24 cellular contexts compared by ENCODE assay signal in the genomic region with DNA sequence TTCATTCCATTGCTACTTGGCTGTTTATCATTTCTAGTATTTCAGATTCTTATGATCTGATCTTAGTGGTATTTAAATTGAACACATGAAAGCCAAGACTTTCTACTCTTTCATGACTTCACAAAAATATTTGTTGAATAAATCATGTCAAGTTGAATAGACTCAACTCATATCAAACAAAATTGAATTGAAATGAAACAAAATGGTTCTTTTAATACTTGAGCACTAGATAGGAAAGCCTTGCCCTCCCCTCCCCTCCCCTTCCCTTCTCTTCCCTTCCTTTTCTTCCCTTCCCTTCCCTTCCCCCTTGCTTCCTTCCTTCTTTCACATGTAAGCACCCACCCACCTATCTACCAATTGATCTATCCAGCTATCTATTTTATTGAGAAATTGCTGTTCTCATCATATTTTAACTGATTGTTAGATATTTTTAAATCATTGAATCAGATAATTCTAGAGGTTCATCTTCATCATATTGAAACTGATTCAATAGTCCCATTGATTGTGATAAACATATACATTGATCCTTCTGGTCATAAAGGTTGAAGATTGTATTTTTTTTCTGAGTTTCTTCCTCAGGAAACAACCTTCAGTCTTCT.
"Had no signal": no experiment of that assay in that cellular context is flagged by ENCODE, and none has a peak within 500 bp of the region (broad histone marks: within the 10 kb centered on the region; RNA-seq: fewer than 3 reads in every experiment).

No MANE protein-coding gene starts in this region.

- DNase-seq: hippocampal formation; hypothalamus; immature natural killer cell; islet precursor cell; kidney; kidney glomerular epithelial cell; left cardiac atrium; left colon; left lung; left ventricle myocardium inferior; left ventricle myocardium superior; lower lobe of right lung; mammary epithelial cell; mesenchymal stem cell; mesendoderm; midbrain; mucosa of descending colon; naive B cell; naive thymus-derived CD4-positive, alpha-beta T cell had no signal

- H3K79me2 ChIP-seq: hepatocyte had no signal

- H3K4me3 ChIP-seq: hepatocyte, left lung, left ventricle myocardium inferior, lower lobe of right lung, lung, mucosa of descending colon had no signal

- H2AFZ ChIP-seq: hepatocyte had no signal

- FAIRE-seq: islet of Langerhans, keratinocyte had no signal

- H3K4me2 ChIP-seq: hepatocyte had no signal

- H3K36me3 ChIP-seq: left lung, left ventricle myocardium inferior, lower lobe of right lung had no signal

- H3K27me3 ChIP-seq: hepatocyte, left lung had no signal

- H3K4me1 ChIP-seq: left lung, left ventricle myocardium inferior, lower lobe of right lung had no signal

- ATAC-seq: left cardiac atrium; left colon; left lobe of liver; left lung; left ventricle myocardium superior; lower lobe of right lung; mucosa of descending colon; naive thymus-derived CD4-positive, alpha-beta T cell had no signal

- H3K9me3 ChIP-seq: lower lobe of right lung had no signal

- H3K27ac ChIP-seq: hepatocyte, left lung, left ventricle myocardium inferior, lower lobe of right lung had no signal
